In genomic region chr5:57155033-57155432, GRCh38 we compare ENCODE assay signal across 40 cellular contexts.
"Had no signal": no experiment of that assay in that cellular context is flagged by ENCODE, and none has a peak within 500 bp of the region (broad histone marks: within the 10 kb centered on the region; RNA-seq: fewer than 3 reads in every experiment).

No MANE protein-coding gene starts in this region.

- FAIRE-seq: astrocyte, bronchial epithelial cell had no signal

- H3K27ac ChIP-seq: adrenal gland, ascending aorta, body of pancreas, brain microvascular endothelial cell, breast epithelium, cardiac muscle cell had no signal

- H3K36me3 Mint-ChIP-seq: activated naive CD4-positive, alpha-beta T cell treated with anti-CD3 and anti-CD28 coated beads, Interleukin-2, amount 10 ng/mL, durations not matched to agents 7 days and 5 days had no signal

- H3K27me3 ChIP-seq: adrenal gland, ascending aorta, body of pancreas, brain microvascular endothelial cell, breast epithelium, cardiac muscle cell had no signal

- H3K27ac Mint-ChIP-seq: activated naive CD4-positive, alpha-beta T cell treated with anti-CD3 and anti-CD28 coated beads for 36 hours; activated naive CD4-positive, alpha-beta T cell treated with anti-CD3 and anti-CD28 coated beads, Interleukin-2, amount 10 ng/mL, durations not matched to agents 7 days and 5 days; activated naive CD4-positive, alpha-beta T cell treated with anti-CD3 and anti-CD28 coated beads, Interleukin-2, amount 50 U/mL, for 24 hours; activated naive CD4-positive, alpha-beta T cell treated with anti-CD3 and anti-CD28 coated beads, Interleukin-2, amount 50 U/mL, for 72 hours; activated naive CD8-positive, alpha-beta T cell; activated naive CD8-positive, alpha-beta T cell treated with anti-CD3 and anti-CD28 coated beads for 36 hours; activated naive CD8-positive, alpha-beta T cell treated with anti-CD3 and anti-CD28 coated beads, Interleukin-2, amount 10 ng/mL, durations not matched to agents 7 days and 5 days; activated naive CD8-positive, alpha-beta T cell treated with anti-CD3 and anti-CD28 coated beads, Interleukin-2, amount 50 U/mL, for 24 hours; activated T-cell treated with anti-CD3 and anti-CD28 coated beads, Interleukin-2, amount 50 U/mL, for 24 hours; activated T-cell treated with anti-CD3 and anti-CD28 coated beads, Interleukin-2, amount 50 U/mL, for 72 hours; activated T-helper 1 cell treated with anti-CD3 and anti-CD28 coated beads, Interleukin-12 subunit alpha, Interleukin-12 subunit beta, Interleukin-2, Interleukin-4 antibody, amounts not matched to agents 30 ng/mL and 10 ng/mL and 1 ng/mL, durations not matched to agents 14 hours and 24 hours and 36 hours; activated T-helper 17 cell treated with anti-CD3 and anti-CD28 coated beads, Interleukin-2, amount 50 U/mL, for 72 hours; brain had no signal

- DNase-seq: activated effector memory CD4-positive, alpha-beta T cell treated with anti-CD3 and anti-CD28 coated beads, Interleukin-2, amount 50 U/mL, for 16 hours; activated effector memory CD4-positive, alpha-beta T cell treated with Interleukin-2 at 50 U/mL for 16 hours; activated gamma-delta T cell; activated gamma-delta T cell treated with Interleukin-2 at 50 U/mL for 16 hours; activated naive CD4-positive, alpha-beta T cell; activated naive CD4-positive, alpha-beta T cell treated with anti-CD3 and anti-CD28 coated beads for 36 hours; activated naive CD4-positive, alpha-beta T cell treated with anti-CD3 and anti-CD28 coated beads, Interleukin-2, amount 10 ng/mL, durations not matched to agents 7 days and 5 days; activated naive CD4-positive, alpha-beta T cell treated with anti-CD3 and anti-CD28 coated beads, Interleukin-2, amount 50 U/mL, for 16 hours; activated naive CD4-positive, alpha-beta T cell treated with Interleukin-2 at 50 U/mL for 16 hours; activated naive CD8-positive, alpha-beta T cell treated with anti-CD3 and anti-CD28 coated beads for 36 hours; activated naive CD8-positive, alpha-beta T cell treated with anti-CD3 and anti-CD28 coated beads, Interleukin-2, amount 10 ng/mL, durations not matched to agents 7 days and 5 days; activated naive CD8-positive, alpha-beta T cell treated with anti-CD3 and anti-CD28 coated beads, Interleukin-2, amount 50 U/mL, for 24 hours; activated T-cell treated with anti-CD3 and anti-CD28 coated beads for 4 hours; activated T-cell treated with anti-CD3 and anti-CD28 coated beads, Interleukin-2, amount 50 U/mL, for 1 hour; activated T-cell treated with anti-CD3 and anti-CD28 coated beads, Interleukin-2, amount 50 U/mL, for 24 hours; activated T-cell treated with anti-CD3 and anti-CD28 coated beads, Interleukin-2, amount 50 U/mL, for 4 hours; activated T-cell treated with anti-CD3 and anti-CD28 coated beads, Interleukin-2, amount 50 U/mL, for 48 hours; activated T-cell treated with anti-CD3 and anti-CD28 coated beads, Interleukin-2, amount 50 U/mL, for 72 hours; adrenal gland; amniotic stem cell; amygdala; anterior cingulate cortex; aorta; body of pancreas; brain microvascular endothelial cell; caudate nucleus; central memory CD4-positive, alpha-beta T cell; cerebellar nuclear complex had no signal

- H3K4me3 ChIP-seq: adrenal gland, ascending aorta, body of pancreas, breast epithelium, cardiac muscle cell had no signal

- H3K27me3 Mint-ChIP-seq: activated naive CD4-positive, alpha-beta T cell treated with anti-CD3 and anti-CD28 coated beads, Interleukin-2, amount 50 U/mL, for 24 hours; activated naive CD8-positive, alpha-beta T cell; activated naive CD8-positive, alpha-beta T cell treated with anti-CD3 and anti-CD28 coated beads for 36 hours; activated naive CD8-positive, alpha-beta T cell treated with anti-CD3 and anti-CD28 coated beads, Interleukin-2, amount 10 ng/mL, durations not matched to agents 7 days and 5 days; activated naive CD8-positive, alpha-beta T cell treated with anti-CD3 and anti-CD28 coated beads, Interleukin-2, amount 50 U/mL, for 24 hours; activated T-cell treated with anti-CD3 and anti-CD28 coated beads, Interleukin-2, amount 50 U/mL, for 24 hours; activated T-helper 17 cell treated with anti-CD3 and anti-CD28 coated beads, Interleukin-2, amount 50 U/mL, for 72 hours; brain; central memory CD8-positive, alpha-beta T cell had no signal

- ATAC-seq: activated naive CD4-positive, alpha-beta T cell treated with anti-CD3 and anti-CD28 coated beads, Interleukin-2, amount 50 U/mL, for 72 hours; activated naive CD8-positive, alpha-beta T cell treated with anti-CD3 and anti-CD28 coated beads, Interleukin-2, amount 50 U/mL, for 24 hours; activated T-cell treated with anti-CD3 and anti-CD28 coated beads, Interleukin-2, amount 50 U/mL, for 4 hours; activated T-cell treated with anti-CD3 and anti-CD28 coated beads, Interleukin-2, amount 50 U/mL, for 72 hours; activated T-helper 17 cell treated with anti-CD3 and anti-CD28 coated beads, Interleukin-2, amount 50 U/mL, for 72 hours; body of pancreas had no signal

- H3K4me3 Mint-ChIP-seq: activated naive CD4-positive, alpha-beta T cell treated with anti-CD3 and anti-CD28 coated beads for 36 hours; activated naive CD4-positive, alpha-beta T cell treated with anti-CD3 and anti-CD28 coated beads, Interleukin-2, amount 10 ng/mL, durations not matched to agents 7 days and 5 days; activated naive CD4-positive, alpha-beta T cell treated with anti-CD3 and anti-CD28 coated beads, Interleukin-2, amount 50 U/mL, for 24 hours; activated naive CD8-positive, alpha-beta T cell; activated naive CD8-positive, alpha-beta T cell treated with anti-CD3 and anti-CD28 coated beads for 36 hours; activated naive CD8-positive, alpha-beta T cell treated with anti-CD3 and anti-CD28 coated beads, Interleukin-2, amount 10 ng/mL, durations not matched to agents 7 days and 5 days; activated naive CD8-positive, alpha-beta T cell treated with anti-CD3 and anti-CD28 coated beads, Interleukin-2, amount 50 U/mL, for 24 hours; activated T-cell treated with anti-CD3 and anti-CD28 coated beads, Interleukin-2, amount 50 U/mL, for 24 hours; activated T-cell treated with anti-CD3 and anti-CD28 coated beads, Interleukin-2, amount 50 U/mL, for 4 hours; activated T-cell treated with anti-CD3 and anti-CD28 coated beads, Interleukin-2, amount 50 U/mL, for 72 hours; activated T-helper 1 cell treated with anti-CD3 and anti-CD28 coated beads, Interleukin-12 subunit alpha, Interleukin-12 subunit beta, Interleukin-2, Interleukin-4 antibody, amounts not matched to agents 30 ng/mL and 10 ng/mL and 1 ng/mL, durations not matched to agents 14 hours and 24 hours and 36 hours; activated T-helper 17 cell treated with anti-CD3 and anti-CD28 coated beads, Interleukin-2, amount 50 U/mL, for 72 hours; brain; central memory CD8-positive, alpha-beta T cell had no signal

- H3K36me3 ChIP-seq: adrenal gland, ascending aorta, brain microvascular endothelial cell, breast epithelium, cardiac muscle cell had no signal

- H3K4me1 Mint-ChIP-seq: activated naive CD4-positive, alpha-beta T cell treated with anti-CD3 and anti-CD28 coated beads, Interleukin-2, amount 50 U/mL, for 24 hours; activated naive CD8-positive, alpha-beta T cell treated with anti-CD3 and anti-CD28 coated beads for 36 hours; activated naive CD8-positive, alpha-beta T cell treated with anti-CD3 and anti-CD28 coated beads, Interleukin-2, amount 10 ng/mL, durations not matched to agents 7 days and 5 days; activated naive CD8-positive, alpha-beta T cell treated with anti-CD3 and anti-CD28 coated beads, Interleukin-2, amount 50 U/mL, for 24 hours; activated T-helper 17 cell treated with anti-CD3 and anti-CD28 coated beads, Interleukin-2, amount 50 U/mL, for 72 hours; brain; central memory CD8-positive, alpha-beta T cell had no signal

- H3K4me1 ChIP-seq: adrenal gland, ascending aorta, body of pancreas, breast epithelium had no signal

- H3K9me3 ChIP-seq: adrenal gland, body of pancreas, breast epithelium had no signal
